In the genomic region with DNA sequence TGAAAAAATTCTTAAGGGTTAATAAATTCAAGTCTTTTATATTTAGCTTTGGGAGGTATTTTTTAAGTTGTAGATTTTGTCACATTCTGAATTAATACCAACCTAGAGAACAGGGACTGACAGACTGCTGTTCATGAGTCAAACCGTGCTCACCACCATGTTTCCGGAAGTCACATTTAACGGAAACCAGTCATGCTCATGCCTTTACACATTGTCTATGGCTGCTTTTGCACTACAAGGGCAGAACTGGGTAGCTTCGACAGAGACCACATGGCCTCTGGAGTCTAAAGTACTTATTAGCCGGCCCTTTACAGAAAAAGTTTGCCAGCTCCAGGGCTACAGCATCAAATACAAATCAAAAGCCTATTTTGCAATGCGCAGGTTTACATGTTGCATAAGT, we compare ENCODE assay signal across 17 cellular contexts. TPM values are rescaled to one million over a fixed set of nuclear protein-coding genes. Genes with fewer than 3 reads are reported as not detected.
"Had no signal": no experiment of that assay in that cellular context is flagged by ENCODE, and none has a peak within 500 bp of the region (broad histone marks: within the 10 kb centered on the region; RNA-seq: fewer than 3 reads in every experiment).

No MANE protein-coding gene starts in this region.

- H3K27ac Mint-ChIP-seq: activated naive CD8-positive, alpha-beta T cell treated with anti-CD3 and anti-CD28 coated beads, Interleukin-2, amount 50 U/mL, for 24 hours; naive thymus-derived CD8-positive, alpha-beta T cell had no signal

- H3K4me1 Mint-ChIP-seq: activated naive CD8-positive, alpha-beta T cell treated with anti-CD3 and anti-CD28 coated beads, Interleukin-2, amount 50 U/mL, for 24 hours had no signal

- H3K4me3 Mint-ChIP-seq: activated naive CD8-positive, alpha-beta T cell treated with anti-CD3 and anti-CD28 coated beads, Interleukin-2, amount 50 U/mL, for 24 hours; naive thymus-derived CD8-positive, alpha-beta T cell had no signal

- ATAC-seq: activated naive CD8-positive, alpha-beta T cell treated with anti-CD3 and anti-CD28 coated beads, Interleukin-2, amount 50 U/mL, for 24 hours; mucosa of descending colon; naive thymus-derived CD8-positive, alpha-beta T cell; right cardiac atrium had no signal

- H3K9me3 Mint-ChIP-seq: activated naive CD8-positive, alpha-beta T cell treated with anti-CD3 and anti-CD28 coated beads, Interleukin-2, amount 50 U/mL, for 24 hours; naive thymus-derived CD8-positive, alpha-beta T cell had no signal

- H3K36me3 Mint-ChIP-seq: naive thymus-derived CD8-positive, alpha-beta T cell had no signal

- DNase-seq: activated CD4-positive, alpha-beta T cell treated with anti-CD3 and anti-CD28 coated beads, Interleukin-2, amount 50 U/mL, for 4 hours; activated CD8-positive, alpha-beta memory T cell treated with anti-CD3 and anti-CD28 coated beads, Interleukin-2, amount 50 U/mL, for 4 hours; activated naive CD4-positive, alpha-beta T cell treated with Interleukin-2 at 50 U/mL for 16 hours; activated naive CD8-positive, alpha-beta T cell treated with anti-CD3 and anti-CD28 coated beads, Interleukin-2, amount 50 U/mL, for 24 hours; foreskin fibroblast; glutamatergic neuron; mucosa of descending colon; naive thymus-derived CD8-positive, alpha-beta T cell; right cardiac atrium; stimulated activated naive CD4-positive, alpha-beta T cell; substantia nigra; transverse colon had no signal

- H3K4me3 ChIP-seq: ascending aorta, esophagus muscularis mucosa, mucosa of descending colon, smooth muscle cell, transverse colon had no signal

RNA-seq across cellular contexts. Expression of a gene that starts 33.3 kb away (rescaled TPM):
- total RNA-seq: bronchial epithelial cell; lung microvascular endothelial cell; naive thymus-derived CD8-positive, alpha-beta T cell had no signal
